Comparison of ENCODE assay signal across 16 cellular contexts in the genomic region with DNA sequence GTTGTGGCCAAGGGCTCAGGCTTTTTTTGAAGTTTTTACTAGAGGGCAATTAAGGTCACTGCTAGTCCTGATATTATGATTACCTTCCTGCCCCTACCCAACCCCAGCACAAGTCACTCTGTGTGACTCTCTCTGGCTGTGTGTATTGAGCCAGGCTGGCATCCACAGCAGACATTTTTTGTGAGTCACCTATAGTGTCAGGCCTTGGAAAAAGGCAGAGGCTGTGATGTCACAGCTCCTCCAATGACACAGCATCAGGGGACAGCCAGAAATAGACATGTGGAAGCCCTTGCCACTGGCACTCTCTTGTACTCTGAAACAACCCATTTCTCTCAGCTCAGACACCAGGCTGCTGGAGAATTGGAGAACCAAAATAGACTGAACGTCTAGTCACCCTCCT.
"Had no signal": no experiment of that assay in that cellular context is flagged by ENCODE, and none has a peak within 500 bp of the region (broad histone marks: within the 10 kb centered on the region; RNA-seq: fewer than 3 reads in every experiment).

No MANE protein-coding gene starts in this region.

- H3K9me3 ChIP-seq: ascending aorta, breast epithelium, left lung, neutrophil, stomach had no signal

- H3K9ac ChIP-seq: parathyroid adenoma had no signal

- H3K79me2 ChIP-seq: parathyroid adenoma had no signal

- ATAC-seq: activated T-helper 17 cell treated with anti-CD3 and anti-CD28 coated beads, Interleukin-2, amount 50 U/mL, for 72 hours; effector memory CD8-positive, alpha-beta T cell; left lung; natural killer cell had no signal

- H3K27me3 ChIP-seq: ascending aorta, breast epithelium, left lung, neutrophil, stomach had no signal

- H3K27ac ChIP-seq: ascending aorta, breast epithelium, left lung, neutrophil, parathyroid adenoma, stomach had no signal

- FAIRE-seq: frontal cortex, islet of Langerhans had no signal

- H3K4me1 ChIP-seq: ascending aorta, breast epithelium, left lung, stomach had no signal

- H3K4me3 ChIP-seq: ascending aorta, breast epithelium, left lung, stomach had no signal

- H2AFZ ChIP-seq: parathyroid adenoma had no signal

- DNase-seq: activated CD4-positive, CD25-positive, alpha-beta regulatory T cell treated with anti-CD3 and anti-CD28 coated beads, Interleukin-2, amount 50 U/mL, for 72 hours; activated naive CD4-positive, alpha-beta T cell treated with Interleukin-2 at 50 U/mL for 16 hours; dermis blood vessel endothelial cell; effector memory CD8-positive, alpha-beta T cell; left lung; mesenchymal stem cell; natural killer cell; stomach; T-helper 9 cell had no signal

- H3K36me3 ChIP-seq: ascending aorta, breast epithelium, left lung, neutrophil, stomach had no signal
